ENCODE assay signal across 8 cellular contexts in genomic region chr17:79192503-79193500, GRCh38.
A peak's percentile ranks its signal among the peaks of the same experiment; 100 is the strongest.
DNase-seq lines count a peak whose midpoint lies in the region; ATAC-seq, FAIRE-seq and TF ChIP-seq lines count a peak whose summit lies in the region.

No MANE protein-coding gene starts in this region.

- no peak for FAIRE-seq in GM12891 (lab: Jason Lieb, UNC)

- H3K9me3 ChIP-seq in adrenal gland (replicated peaks in 1 of 3) (no peaks in the 10 kb centered on the region), left lung (no peaks in the 10 kb centered on the region)

- H3K4me1 ChIP-seq in adrenal gland (replicated peaks in 1 of 2) (no peaks in the 10 kb centered on the region), left lung (no peaks in the 10 kb centered on the region)

- H3K27me3 ChIP-seq in adrenal gland (peaks cover 11% of the 10 kb centered on the region), left lung (peaks cover 3 to 92% of the 10 kb centered on the region in 2 donors)

- ATAC-seq in left lung (peak; percentile 76), GM18867 (IDR thresholded peaks at IDR 0.05; ENCODE audit: unreplicated experiment) (no peak)

- 10 to 19% (median 17%) methylated on average over 13 to 23 of the region's 23 CpGs for WGBS in adrenal gland, 4 donors

- peak; percentile 25 for DNase-seq in EL
- DNase-seq in LoVo (ENCODE audit: low spot score) = peak; percentile 23
- peak in 6 of 7 donors; percentile 22 to 48 (median 32) for DNase-seq in adrenal gland
- DNase-seq in left lung = peak in 1 of 2 donors; percentile 65
- no peak for DNase-seq in GM12891 (ENCODE audit: insufficient read length, low spot score)
- DNase-seq in activated gamma-delta T cell treated with Interleukin-2 at 50 U/mL for 16 hours = no peak
- DNase-seq in NCI-H2171 treated with DMSO at 0.1 percent for 48 hours (lab: John Stamatoyannopoulos, UW) = no peak

- no peak for TF ChIP-seq CTCF in adrenal gland (IDR thresholded peaks at IDR 0.05)
- no peak for TF ChIP-seq CTCF in left lung (IDR thresholded peaks at IDR 0.05)

- TF ChIP-seq POLR2A in adrenal gland (IDR thresholded peaks at IDR 0.05) (no peak), GM12891 (IDR thresholded peaks at IDR 0.05; ENCODE audit: low read depth, low read length) (no peak)

- intact Hi-C loops in adrenal gland (cut with DNase I) (no loop called here), left lung (cut with DNase I) (no loop called here)

- no peaks in the 10 kb centered on the region for H3K36me3 ChIP-seq in adrenal gland (replicated peaks in 1 of 2)
- no peaks in the 10 kb centered on the region for H3K36me3 ChIP-seq in left lung

- H3K27ac ChIP-seq in adrenal gland (no peak overlapping the region), left lung (no peak overlapping the region)

- no peak overlapping the region for H3K4me3 ChIP-seq in adrenal gland
- H3K4me3 ChIP-seq in left lung = no peak overlapping the region

TF ChIP-seq in GM12891, 5 proteins besides CTCF, POLR2A, EP300 and RAD21:
- TF ChIP-seq POLR2AphosphoS5 (IDR thresholded peaks at IDR 0.05; ENCODE audit: low read depth, low read length) (no peak), PAX5 (IDR thresholded peaks at IDR 0.05; ENCODE audit: insufficient read depth, low read length, severe bottlenecking) (no peak), POU2F2 (IDR thresholded peaks at IDR 0.05; ENCODE audit: low read depth, low read length) (no peak), SPI1 (IDR thresholded peaks at IDR 0.05; ENCODE audit: low read depth, low read length) (no peak), TAF1 (IDR thresholded peaks at IDR 0.05; ENCODE audit: low read depth, low read length) (no peak)
TF ChIP-seq in GM12891: peak in this region for 0.

Comparison
In these comparisons a context has a peak if more than half of its experiments do, and no peak if none do; other contexts are left out.
1. DNase-seq: peak in EL (single experiment), LoVo (single experiment) and adrenal gland (6 of 7); none in GM12891 (single experiment), activated gamma-delta T cell treated with Interleukin-2 at 50 U/mL for 16 hours (single experiment) and NCI-H2171 treated with DMSO at 0.1 percent for 48 hours (single experiment).